Comparison of ENCODE assay signal across 17 cellular contexts in the genomic region with DNA sequence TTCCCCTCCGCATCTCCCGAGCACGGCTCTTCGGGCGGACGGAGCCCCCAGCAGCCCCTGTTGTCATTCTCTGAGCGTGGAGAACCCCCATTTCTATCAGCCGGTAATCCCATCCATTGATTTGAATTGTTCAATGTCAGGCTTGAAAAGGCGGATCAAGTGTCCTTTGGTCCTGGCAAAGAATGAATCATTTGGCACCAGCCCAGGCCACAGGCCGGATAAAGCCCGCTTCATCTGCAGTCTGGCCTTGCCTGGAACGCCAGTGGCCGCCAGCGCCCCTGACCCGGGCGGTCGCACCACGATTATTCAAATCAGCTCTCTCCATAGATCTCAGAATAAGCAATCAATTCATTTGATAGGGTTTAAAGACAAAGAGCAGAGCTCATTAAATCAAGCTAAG.
DNase-seq lines count a peak whose midpoint lies in the region; ATAC-seq and TF ChIP-seq lines count a peak whose summit lies in the region.
"Had no signal": no experiment of that assay in that cellular context is flagged by ENCODE, and none has a peak within 500 bp of the region (broad histone marks: within the 10 kb centered on the region; RNA-seq: fewer than 3 reads in every experiment).

No MANE protein-coding gene starts in this region.

- H3K27ac Mint-ChIP-seq in glutamatergic neuron (ENCODE audit: unreplicated experiment) (peak overlapping the region; percentile 66), Caco-2 (ENCODE audit: unreplicated experiment) (no peak overlapping the region)
- H3K27ac Mint-ChIP-seq: activated CD8-positive, alpha-beta memory T cell treated with anti-CD3 and anti-CD28 coated beads, Interleukin-2, amount 10 ng/mL, durations not matched to agents 7 days and 5 days; type B pancreatic cell; WTC11 had no signal

- H3K27ac ChIP-seq in right cardiac atrium (ENCODE audit: low read length) (no peak overlapping the region), SJCRH30 (no peak overlapping the region)
- H3K27ac ChIP-seq: foreskin keratinocyte had no signal

- TF ChIP-seq CTCF in glutamatergic neuron (IDR thresholded peaks at IDR 0.05; ENCODE audit: partially characterized antibody, unreplicated experiment) (no peak), GM10248 (IDR thresholded peaks at IDR 0.05; ENCODE audit: control extremely low read depth, extremely low read depth, low read depth, missing control alignments) (no peak), Caco-2 (IDR thresholded peaks at IDR 0.05; ENCODE audit: insufficient read depth in 1 of 2, low read depth in 1 of 2, low read length in 1 of 2, severe bottlenecking in 1 of 2, unreplicated experiment in 1 of 2) (no peak)

- H3K36me3 ChIP-seq in SJCRH30 (no peaks in the 10 kb centered on the region), Caco-2 (ENCODE audit: control insufficient read depth, insufficient read depth, low read length) (no peaks in the 10 kb centered on the region)

- peak; percentile 13 to 49 (median 36) for DNase-seq in right cardiac atrium
- no peak for DNase-seq in Right ventricle myocardium superior
- peak; percentile 75 to 77 for DNase-seq in SJCRH30
- no peak for DNase-seq in glutamatergic neuron
- DNase-seq in activated CD8-positive, alpha-beta memory T cell treated with anti-CD3 and anti-CD28 coated beads, Interleukin-2, amount 50 U/mL, for 48 hours, result no peak
- no peak for DNase-seq in GM10248 (ENCODE audit: extremely low spot score)
- no peak for DNase-seq in Caco-2
- no peak for DNase-seq in HuH-7 (ENCODE audit: low spot score)
- DNase-seq: activated CD8-positive, alpha-beta memory T cell treated with anti-CD3 and anti-CD28 coated beads, Interleukin-2, amount 10 ng/mL, durations not matched to agents 7 days and 5 days; activated naive CD4-positive, alpha-beta T cell; foreskin keratinocyte; immature natural killer cell; NCI-H1048; NCI-H446; stimulated activated CD4-positive, alpha-beta T cell treated with anti-CD3 and anti-CD28 coated beads, Interleukin-4, amount 100 ng/mL, for 4 hours had no signal

- H3K4me3 Mint-ChIP-seq in glutamatergic neuron (ENCODE audit: unreplicated experiment) (no peak overlapping the region), Caco-2 (ENCODE audit: unreplicated experiment) (no peak overlapping the region)
- H3K4me3 Mint-ChIP-seq: activated CD8-positive, alpha-beta memory T cell treated with anti-CD3 and anti-CD28 coated beads, Interleukin-2, amount 10 ng/mL, durations not matched to agents 7 days and 5 days; immature natural killer cell; type B pancreatic cell; WTC11 had no signal

- POLR2A ChIA-PET in GM10248 (lab: Yijun Ruan, JAX) (no interaction called here), Caco-2 (lab: Charles Lee) (no interaction called here)

- H3K4me1 Mint-ChIP-seq in glutamatergic neuron (ENCODE audit: low read depth, unreplicated experiment) (no peaks in the 10 kb centered on the region), Caco-2 (ENCODE audit: low read depth, unreplicated experiment) (no peaks in the 10 kb centered on the region)
- H3K4me1 Mint-ChIP-seq: activated CD8-positive, alpha-beta memory T cell treated with anti-CD3 and anti-CD28 coated beads, Interleukin-2, amount 10 ng/mL, durations not matched to agents 7 days and 5 days; WTC11 had no signal

- no peaks in the 10 kb centered on the region for H3K9me3 ChIP-seq in right cardiac atrium (ENCODE audit: control insufficient read depth, low read length)
- H3K9me3 ChIP-seq in SJCRH30 (replicated peaks), result no peaks in the 10 kb centered on the region
- no peaks in the 10 kb centered on the region for H3K9me3 ChIP-seq in Caco-2

- CTCF ChIA-PET in GM10248 (lab: Yijun Ruan, JAX), result no interaction called here
- CTCF ChIA-PET in Caco-2 (lab: Charles Lee), result no interaction called here

- H3K4me3 ChIP-seq in right cardiac atrium (ENCODE audit: low read length), result no peak overlapping the region
- H3K4me3 ChIP-seq in SJCRH30, result no peak overlapping the region
- H3K4me3 ChIP-seq in Caco-2 (ENCODE audit: low read depth, low read length), result no peak overlapping the region

- H3K27me3 ChIP-seq in right cardiac atrium (ENCODE audit: control insufficient read depth, insufficient read depth) (no peaks in the 10 kb centered on the region), SJCRH30 (peaks cover 64% of the 10 kb centered on the region), Caco-2 (replicated peaks; ENCODE audit: control insufficient read depth, insufficient read depth, low read length) (no peaks in the 10 kb centered on the region)
- H3K27me3 ChIP-seq: foreskin keratinocyte had no signal

- H3K9me3 Mint-ChIP-seq in glutamatergic neuron (ENCODE audit: unreplicated experiment) (peaks cover 15% of the 10 kb centered on the region), Caco-2 (ENCODE audit: unreplicated experiment) (no peaks in the 10 kb centered on the region)
- H3K9me3 Mint-ChIP-seq: immature natural killer cell, type B pancreatic cell, WTC11 had no signal

- intact Hi-C loops in right cardiac atrium (cut with DNase I) (loop anchor here in 1 of 4 donors (10.0 kb wide), 1 partner anchor 1064 kb away; no protein-coding TSS in a partner anchor), Right ventricle myocardium superior (cut with DNase I) (no loop called here), Caco-2 (cut with micrococcal nuclease; ENCODE audit: unreplicated experiment) (no loop called here)

- no peaks in the 10 kb centered on the region for H3K4me1 ChIP-seq in right cardiac atrium (ENCODE audit: control insufficient read depth, insufficient read depth, low read length)
- peaks cover 7% of the 10 kb centered on the region; the same call in 1 of the 2 replicates for H3K4me1 ChIP-seq in SJCRH30
- H3K4me1 ChIP-seq in Caco-2, result no peaks in the 10 kb centered on the region
- H3K4me1 ChIP-seq: foreskin keratinocyte had no signal

- 80% methylated on average over 18 of the region's 18 CpGs for WGBS in right cardiac atrium

- ATAC-seq in right cardiac atrium (no peak), Right ventricle myocardium superior (ENCODE audit: poor library complexity) (no peak)
- ATAC-seq: activated CD8-positive, alpha-beta memory T cell treated with anti-CD3 and anti-CD28 coated beads, Interleukin-2, amount 10 ng/mL, durations not matched to agents 7 days and 5 days; foreskin keratinocyte; WTC11 had no signal

- no TSS peak for BruUV-seq in Caco-2 (replicated peaks; lab: Mats Ljungman, UMichigan)

- peaks cover 7% of the 10 kb centered on the region for H3K27me3 Mint-ChIP-seq in glutamatergic neuron (ENCODE audit: unreplicated experiment)
- no peaks in the 10 kb centered on the region for H3K27me3 Mint-ChIP-seq in Caco-2 (ENCODE audit: insufficient read depth, unreplicated experiment)
- H3K27me3 Mint-ChIP-seq: activated CD8-positive, alpha-beta memory T cell treated with anti-CD3 and anti-CD28 coated beads, Interleukin-2, amount 10 ng/mL, durations not matched to agents 7 days and 5 days had no signal

- H3K36me3 Mint-ChIP-seq in glutamatergic neuron (ENCODE audit: unreplicated experiment) (peaks cover 4% of the 10 kb centered on the region), Caco-2 (ENCODE audit: insufficient read depth, unreplicated experiment) (no peaks in the 10 kb centered on the region)
- H3K36me3 Mint-ChIP-seq: activated CD8-positive, alpha-beta memory T cell treated with anti-CD3 and anti-CD28 coated beads, Interleukin-2, amount 10 ng/mL, durations not matched to agents 7 days and 5 days; immature natural killer cell; type B pancreatic cell; WTC11 had no signal

Comparison
In these comparisons a context has a peak if more than half of its experiments do, and no peak if none do; other contexts are left out.
1. DNase-seq: peak in right cardiac atrium (3 of 3) and SJCRH30 (2 of 2); none in Right ventricle myocardium superior (single experiment), glutamatergic neuron (single experiment), activated CD8-positive, alpha-beta memory T cell treated with anti-CD3 and anti-CD28 coated beads, Interleukin-2, amount 50 U/mL, for 48 hours (single experiment), GM10248 (single experiment), Caco-2 (0 of 2) and HuH-7 (single experiment).